ENCODE assay signal across 8 cellular contexts in genomic region chr18:11849845-11850747, GRCh38. TPM values are rescaled to one million over a fixed set of nuclear protein-coding genes. Genes with fewer than 3 reads are reported as not detected.
A peak's percentile ranks its signal among the peaks of the same experiment; 100 is the strongest.
DNase-seq lines count a peak whose midpoint lies in the region; ATAC-seq and TF ChIP-seq lines count a peak whose summit lies in the region.

No MANE protein-coding gene starts in this region.

- H3K36me3 ChIP-seq in Karpas-422 (ENCODE audit: insufficient read depth, low read length) (no peaks in the 10 kb centered on the region), urinary bladder (ENCODE audit: insufficient read depth) (no peaks in the 10 kb centered on the region)

- H3K4me3 ChIP-seq in Karpas-422 (ENCODE audit: low read length): peak overlapping the region; percentile 84
- H3K4me3 ChIP-seq in urinary bladder (ENCODE audit: low read depth, low read length): peak overlapping the region; percentile 84

- peak overlapping the region; percentile 92 for H3K27ac ChIP-seq in CD4-positive, alpha-beta T cell (ENCODE audit: low read depth, low read length)
- H3K27ac ChIP-seq in Karpas-422 (ENCODE audit: low read length) (no peak overlapping the region), urinary bladder (ENCODE audit: low read depth) (peak overlapping the region; percentile 43)

- no peaks in the 10 kb centered on the region for H3K27me3 ChIP-seq in CD4-positive, alpha-beta T cell (ENCODE audit: control insufficient read depth, insufficient read depth, low read length)
- no peaks in the 10 kb centered on the region for H3K27me3 ChIP-seq in Karpas-422 (ENCODE audit: low read length)

- CTCF ChIA-PET in CD4-positive, alpha-beta T cell (lab: Charles Lee): interaction anchor here (1.0 kb wide), 1 partner anchor 24 kb away, joined by 3 read pairs; no protein-coding TSS in a partner anchor

- 0 out of 2 replicates have a peak, but pooled peaks cover 7% of the 10 kb centered on the region for H4K20me1 ChIP-seq in Karpas-422 (ENCODE audit: insufficient read depth, low read depth, low read length)

- WGBS in urinary bladder: 21% methylated on average over 19 of the region's 19 CpGs

- H3K4me3 Mint-ChIP-seq in CD4-positive, alpha-beta T cell: peak overlapping the region; percentile 100

- peak overlapping the region; percentile 99 for H2AFZ ChIP-seq in Karpas-422 (ENCODE audit: low read length)

- peak overlapping the region; percentile 95 for H3K4me2 ChIP-seq in Karpas-422 (ENCODE audit: low read depth, low read length, poor library complexity, severe bottlenecking)

- H3K36me3 Mint-ChIP-seq in CD4-positive, alpha-beta T cell (ENCODE audit: low read depth): peaks cover 31% of the 10 kb centered on the region

- H3K79me2 ChIP-seq in Karpas-422 (ENCODE audit: low read length): peaks cover 23% of the 10 kb centered on the region

- DNase-seq in CD4-positive, alpha-beta T cell: peak; percentile 25 to 77 (median 46)
- peak; percentile 66 for DNase-seq in Karpas-422
- DNase-seq in T follicular helper cell (ENCODE audit: low read depth): peak; percentile 62
- DNase-seq in anterior cingulate cortex (lab: John Stamatoyannopoulos, UW): peak in 54 of 58 donors; percentile 7 to 77 (median 52)
- DNase-seq in hepatic stellate cell (ENCODE audit: low spot score): peak; percentile 76
- DNase-seq in renal cortical epithelial cell (ENCODE audit: low read depth): peak; percentile 87
- no peak for DNase-seq in ecto neural progenitor cell (ENCODE audit: low spot score)

- no peak for TF ChIP-seq CTCF in CD4-positive, alpha-beta T cell (IDR thresholded peaks at IDR 0.05)

- peaks cover 49% of the 10 kb centered on the region for H3K4me1 Mint-ChIP-seq in CD4-positive, alpha-beta T cell (ENCODE audit: low read depth)

- peak; percentile 55 for ATAC-seq in CD4-positive, alpha-beta T cell (ENCODE audit: poor library complexity)

- H3K9me3 ChIP-seq in CD4-positive, alpha-beta T cell (ENCODE audit: control insufficient read depth, low read length): no peaks in the 10 kb centered on the region
- no peaks in the 10 kb centered on the region for H3K9me3 ChIP-seq in Karpas-422 (ENCODE audit: low read length)

- peak overlapping the region; percentile 86 for H3K9ac ChIP-seq in Karpas-422 (ENCODE audit: low read length)

- H3K27ac Mint-ChIP-seq in CD4-positive, alpha-beta T cell: peak overlapping the region; percentile 97

- H3K9me2 ChIP-seq in Karpas-422 (replicated peaks; ENCODE audit: insufficient read depth, low read length): no peaks in the 10 kb centered on the region

- H3K4me1 ChIP-seq in Karpas-422 (ENCODE audit: low read length) (peaks cover 29% of the 10 kb centered on the region), urinary bladder (ENCODE audit: insufficient read depth) (no peaks in the 10 kb centered on the region)

- POLR2A ChIA-PET in CD4-positive, alpha-beta T cell (lab: Charles Lee): interaction anchor here (0.7 to 4.8 kb wide), 14 partner anchors 10 to 1936 kb away, joined by 3 to 43 read pairs (median 4); partner anchors contain the start of genes AFG3L2, CEP76, FAM210A and IMPA2

- no peaks in the 10 kb centered on the region for H3K27me3 Mint-ChIP-seq in CD4-positive, alpha-beta T cell

- no peaks in the 10 kb centered on the region for H3K9me3 Mint-ChIP-seq in CD4-positive, alpha-beta T cell

- intact Hi-C loops in CD4-positive, alpha-beta T cell (cut with DNase I, micrococcal nuclease): loop anchor here (1.0 to 10.0 kb wide), 8 partner anchors 57 to 1938 kb away; partner anchors contain the start of genes NAPG (in 2 of the 2), AFG3L2 (in 1 of the 2), FAM210A (in 1 of the 2) and MPPE1 (in 1 of the 2)

RNA-seq across cellular contexts. Expression of gene CHMP1B, which starts 1.1 kb away (rescaled TPM):
- total RNA-seq in CD4-positive, alpha-beta T cell: 10 to 100 TPM; 64.4 to 67.4 TPM
- total RNA-seq in Karpas-422 (2014; rRNA removed; shearing (Covaris generic); ENCODE audit: low replicate concordance): 28.3 and 34.3 TPM in 2 replicates
- total RNA-seq in renal cortical epithelial cell (106 and 118 TPM in 2 replicates), urinary bladder (39.1 TPM)
- polyA plus RNA-seq in urinary bladder: 46.0 TPM

RNA-seq across cellular contexts. Expression of gene MPPE1, which starts 58.0 kb away (rescaled TPM):
- total RNA-seq in CD4-positive, alpha-beta T cell: 10 to 100 TPM; 62.6 to 68.3 TPM
- total RNA-seq in Karpas-422 (2014; rRNA removed; shearing (Covaris generic); ENCODE audit: low replicate concordance): 30.7 and 44.4 TPM in 2 replicates
- total RNA-seq in renal cortical epithelial cell (20.1 and 37.6 TPM in 2 replicates), urinary bladder (25.4 TPM)
- polyA plus RNA-seq in urinary bladder: 31.7 TPM
